8 cellular contexts compared by ENCODE assay signal in genomic region chr12:4268549-4269181, GRCh38. TPM values are rescaled to one million over a fixed set of nuclear protein-coding genes. Genes with fewer than 3 reads are reported as not detected.
DNase-seq lines count a peak whose midpoint lies in the region; ATAC-seq and TF ChIP-seq lines count a peak whose summit lies in the region.

No MANE protein-coding gene starts in this region.

- intact Hi-C loops in sigmoid colon (cut with DNase I) = loop anchor here (5.0 kb wide), 1 partner anchor 101 kb away; no protein-coding TSS in a partner anchor

- no peaks in the 10 kb centered on the region for H3F3A ChIP-seq in SK-N-SH (replicated peaks; ENCODE audit: insufficient read depth)

- no peak for ATAC-seq in SK-N-SH treated with all-trans-retinoic acid at 6 μM for 48 hours
- no peak for ATAC-seq in gastroesophageal sphincter
- no peak for ATAC-seq in GM21360 (IDR thresholded peaks at IDR 0.05; ENCODE audit: unreplicated experiment)

- no peak for TF ChIP-seq RAD21 in SK-N-SH (IDR thresholded peaks at IDR 0.05; ENCODE audit: low read length)

- POLR2A ChIA-PET in SK-N-SH (lab: Yijun Ruan, JAX) = interaction anchor here (0.5 kb wide), 1 partner anchor 513 kb away, joined by 3 read pairs; no protein-coding TSS in a partner anchor

- 5% methylated on average over 26 of the region's 26 CpGs for WGBS in SK-N-SH (ENCODE audit: low lambda C conversion rate)
- WGBS in gastroesophageal sphincter (ENCODE audit: low coverage in 1 of 2), 2 donors = 10% methylated on average over 18 to 24 of the region's 26 CpGs
- WGBS in sigmoid colon, 2 donors = 1% methylated on average over 26 of the region's 26 CpGs

- H3K9me2 ChIP-seq in SK-N-SH = no peaks in the 10 kb centered on the region

- H3K9me3 ChIP-seq in SK-N-SH (no peaks in the 10 kb centered on the region), gastroesophageal sphincter (no peaks in the 10 kb centered on the region), sigmoid colon (no peaks in the 10 kb centered on the region)

- H3K27me3 ChIP-seq in SK-N-SH (ENCODE audit: insufficient read depth) (peaks cover 94% of the 10 kb centered on the region), gastroesophageal sphincter (peaks cover 2% of the 10 kb centered on the region), sigmoid colon (no peaks in the 10 kb centered on the region)

- TF ChIP-seq CTCF in SK-N-SH (IDR thresholded peaks at IDR 0.05) (no peak), gastroesophageal sphincter (IDR thresholded peaks at IDR 0.05) (no peak), sigmoid colon (IDR thresholded peaks at IDR 0.05) (no peak)

- DNase-seq in SK-N-SH (no peak), sigmoid colon (no peak), OCI-M2 (lab: John Stamatoyannopoulos, UW; ENCODE audit: unreplicated experiment) (no peak), germinal center (ENCODE audit: low spot score) (no peak)
- DNase-seq in activated T-cell treated with anti-CD3 and anti-CD28 coated beads, Interleukin-2, amount 50 U/mL, for 1 hour = peak; percentile 68

- no peak overlapping the region for H3K9ac ChIP-seq in SK-N-SH

- peaks cover 0 to 4% of the 10 kb centered on the region in 2 experiments; a peak in 2 of 4 replicates for H3K4me1 ChIP-seq in SK-N-SH (ENCODE audit: control insufficient read depth in 1 of 2, insufficient read depth in 2 of 2, low read depth in 1 of 2, low read length in 1 of 2)
- H3K4me1 ChIP-seq in gastroesophageal sphincter = peaks cover 0 to 48% (median 19%) of the 10 kb centered on the region in 3 donors
- H3K4me1 ChIP-seq in sigmoid colon = peaks cover 0 to 37% (median 28%) of the 10 kb centered on the region in 4 donors

- CTCF ChIA-PET in SK-N-SH (lab: Yijun Ruan, JAX) = interaction anchor here (0.6 to 4.6 kb wide), 9 partner anchors 9 to 383 kb away, joined by 3 to 35 read pairs (median 3); no protein-coding TSS in a partner anchor

- TF ChIP-seq POLR2A in gastroesophageal sphincter (IDR thresholded peaks at IDR 0.05) (no peak), sigmoid colon (IDR thresholded peaks at IDR 0.05) (no peak)

- H2AFZ ChIP-seq in SK-N-SH (ENCODE audit: low read depth) = no peak overlapping the region

- H3K36me3 ChIP-seq in SK-N-SH (replicated peaks in 1 of 2; ENCODE audit: control insufficient read depth in 1 of 2, insufficient read depth in 2 of 2, low read length in 1 of 2) (no peaks in the 10 kb centered on the region), gastroesophageal sphincter (no peaks in the 10 kb centered on the region), sigmoid colon (no peaks in the 10 kb centered on the region)

- H3K4me2 ChIP-seq in SK-N-SH = no peak overlapping the region

- H3K27ac ChIP-seq in SK-N-SH (ENCODE audit: low read depth in 2 of 2, low read length in 1 of 2) = no peak overlapping the region
- H3K27ac ChIP-seq in gastroesophageal sphincter = peak overlapping the region; percentile 59 to 98 (median 96)
- peak overlapping the region; percentile 93 to 99 (median 95) for H3K27ac ChIP-seq in sigmoid colon

- no peaks in the 10 kb centered on the region; the same call in 1 of the 2 replicates for H4K20me1 ChIP-seq in SK-N-SH (ENCODE audit: insufficient read depth)

- no peak for TF ChIP-seq EP300 in SK-N-SH (IDR thresholded peaks at IDR 0.05; ENCODE audit: borderline replicate concordance in 1 of 2, low read depth in 1 of 2, low read length in 1 of 2)
- TF ChIP-seq EP300 in gastroesophageal sphincter (IDR thresholded peaks at IDR 0.05) = no peak
- TF ChIP-seq EP300 in sigmoid colon (IDR thresholded peaks at IDR 0.05) = no peak

- H3K79me2 ChIP-seq in SK-N-SH (ENCODE audit: insufficient read depth) = no peaks in the 10 kb centered on the region

- no peak overlapping the region for H3K4me3 ChIP-seq in SK-N-SH (ENCODE audit: low read depth in 2 of 2, low read length in 1 of 2)
- peak overlapping the region; percentile 44 to 92 for H3K4me3 ChIP-seq in gastroesophageal sphincter
- peak overlapping the region; percentile 44 to 91 (median 74) for H3K4me3 ChIP-seq in sigmoid colon

TF ChIP-seq in SK-N-SH, 30 proteins besides CTCF, POLR2A, EP300 and RAD21:
- TF ChIP-seq USF1 (IDR thresholded peaks at IDR 0.05; ENCODE audit: borderline replicate concordance, low read depth) = no peak
- TF ChIP-seq GATA2 (CRISPR knock-in tag; IDR thresholded peaks at IDR 0.05) = no peak
- TF ChIP-seq JUND (IDR thresholded peaks at IDR 0.05) = no peak
- no peak for TF ChIP-seq RCOR1 (IDR thresholded peaks at IDR 0.05; ENCODE audit: low read length)
- TF ChIP-seq MXI1 (IDR thresholded peaks at IDR 0.05; ENCODE audit: low read depth, low read length) = no peak
- peak; percentile 87; the same call in 1 of the 2 replicates for TF ChIP-seq EZH2phosphoT487 (IDR thresholded peaks at IDR 0.05; ENCODE audit: borderline replicate concordance, low read depth)
- no peak for TF ChIP-seq FOSL2 (IDR thresholded peaks at IDR 0.05; ENCODE audit: borderline replicate concordance, low read depth)
- no peak for TF ChIP-seq TCF12 (IDR thresholded peaks at IDR 0.05)

TF ChIP-seq in SK-N-SH treated with all-trans-retinoic acid at 6 μM for 48 hours, 23 proteins besides CTCF, POLR2A, EP300 and RAD21 (continues in another document):
- TF ChIP-seq BACH2 (CRISPR knock-in tag; IDR thresholded peaks at IDR 0.05; ENCODE audit: borderline replicate concordance) (no peak), SNAI2 (CRISPR knock-in tag; IDR thresholded peaks at IDR 0.05) (no peak), ZC3H10 (CRISPR knock-in tag; IDR thresholded peaks at IDR 0.05) (no peak), RARB (CRISPR knock-in tag; IDR thresholded peaks at IDR 0.05) (no peak), CREB5 (CRISPR knock-in tag; IDR thresholded peaks at IDR 0.05; ENCODE audit: low read depth) (no peak), GLIS3 (CRISPR knock-in tag; IDR thresholded peaks at IDR 0.05) (no peak), PATZ1 (CRISPR knock-in tag; IDR thresholded peaks at IDR 0.05; ENCODE audit: borderline replicate concordance) (no peak), ARNTL (CRISPR knock-in tag; IDR thresholded peaks at IDR 0.05; ENCODE audit: borderline replicate concordance, low read depth) (no peak), TOX (CRISPR knock-in tag; IDR thresholded peaks at IDR 0.05; ENCODE audit: borderline replicate concordance) (no peak), ISL1 (CRISPR knock-in tag; IDR thresholded peaks at IDR 0.05) (no peak)

RNA-seq across cellular contexts. Expression of gene CCND2, which starts 4.9 kb away (rescaled TPM):
- polyA plus RNA-seq in SK-N-SH (2012; rRNA removed) = not detected in 2 replicates
- polyA plus RNA-seq in SK-N-SH (2012; cell fraction: cytosol; rRNA removed) = not detected in 2 replicates
- polyA plus RNA-seq in SK-N-SH (2012; cell fraction: nucleus; rRNA removed) = not detected in 2 replicates
- 100 to 1,000 TPM; 106 to 149 (median 136) TPM for total RNA-seq in gastroesophageal sphincter
- 100 to 1,000 TPM in 3 of 4 donors, 10 to 100 TPM in 1; 98.7 to 178 (median 149) TPM for total RNA-seq in sigmoid colon
- polyA plus RNA-seq in sigmoid colon = 10 to 100 TPM in 1 of 3 donors, 1 to 10 TPM in 2; 7.8 to 35.0 (median 8.6) TPM

RNA-seq across cellular contexts. Expression of gene TIGAR, which starts 52.3 kb away (rescaled TPM):
- polyA plus RNA-seq in SK-N-SH (2012; rRNA removed) (8.3 and 11.2 TPM in 2 replicates), sigmoid colon (10 to 100 TPM in 1 of 3 donors, 1 to 10 TPM in 2; 7.1 to 14.6 (median 7.8) TPM)
- 14.3 and 24.2 TPM in 2 replicates for polyA plus RNA-seq in SK-N-SH (2012; cell fraction: cytosol; rRNA removed)
- 3.4 and 6.3 TPM in 2 replicates for polyA plus RNA-seq in SK-N-SH (2012; cell fraction: nucleus; rRNA removed)
- total RNA-seq in gastroesophageal sphincter (10 to 100 TPM in 2 of 4 donors, 1 to 10 TPM in 2; 4.6 to 10.5 (median 8.5) TPM), sigmoid colon (1 to 10 TPM; 4.4 to 6.0 (median 5.2) TPM)

Comparison
In these comparisons a context has a peak if more than half of its experiments do, and no peak if none do; other contexts are left out.
1. H3K27ac ChIP-seq: peak in gastroesophageal sphincter (4 of 4) and sigmoid colon (4 of 4); none in SK-N-SH (0 of 2).
2. H3K4me3 ChIP-seq: peak in gastroesophageal sphincter (2 of 2) and sigmoid colon (4 of 4); none in SK-N-SH (0 of 2).